10 cellular contexts compared by ENCODE assay signal in genomic region chr11:45580399-45580798, GRCh38.
DNase-seq lines count a peak whose midpoint lies in the region; ATAC-seq and TF ChIP-seq lines count a peak whose summit lies in the region.
"Had no signal": no experiment of that assay in that cellular context is flagged by ENCODE, and none has a peak within 500 bp of the region (broad histone marks: within the 10 kb centered on the region; RNA-seq: fewer than 3 reads in every experiment).

No MANE protein-coding gene starts in this region.

- peak; percentile 29 for DNase-seq in ELR (ENCODE audit: low read depth)
- DNase-seq in LoVo (ENCODE audit: low spot score): peak; percentile 12
- DNase-seq in T47D (ENCODE audit: low read depth in 1 of 2, low spot score in 1 of 2): peak; percentile 74 to 78
- DNase-seq in lung microvascular endothelial cell (ENCODE audit: low read depth in 2 of 2): peak; percentile 56 to 64
- no peak for DNase-seq in stimulated activated effector memory CD8-positive, alpha-beta T cell treated with anti-CD3 and anti-CD28 coated beads, Interleukin-12 subunit alpha, Interleukin-12 subunit beta, amount 100 ng/mL, for 72 hours (ENCODE audit: low spot score in 2 of 2)
- no peak for DNase-seq in GM13977 (ENCODE audit: low spot score)
- DNase-seq in NCI-H345 treated with DMSO at 0.1 percent for 48 hours (lab: John Stamatoyannopoulos, UW; ENCODE audit: unreplicated experiment): no peak
- DNase-seq: activated T-cell treated with anti-CD3 and anti-CD28 coated beads, Interleukin-2, amount 50 U/mL, for 72 hours; NCI-H1694 had no signal

- H3K36me3 Mint-ChIP-seq in stimulated activated effector memory CD8-positive, alpha-beta T cell treated with anti-CD3 and anti-CD28 coated beads, Interleukin-12 subunit alpha, Interleukin-12 subunit beta, amount 100 ng/mL, for 72 hours: no peaks in the 10 kb centered on the region

- in situ Hi-C loops in T47D (cut with HindIII; ENCODE audit: low pct_unique_long_range_greater_than_20kb, low sequenced_read_pairs) (no loop called here), GM13977 (cut with MboI; ENCODE audit: low pct_unique_long_range_greater_than_20kb, low sequenced_read_pairs, unreplicated experiment) (no loop called here)

- ATAC-seq in HG02571 (IDR thresholded peaks at IDR 0.05; ENCODE audit: unreplicated experiment): no peak
- ATAC-seq in stimulated activated effector memory CD8-positive, alpha-beta T cell treated with anti-CD3 and anti-CD28 coated beads, Interleukin-12 subunit alpha, Interleukin-12 subunit beta, amount 100 ng/mL, for 72 hours: no peak
- ATAC-seq: activated T-cell treated with anti-CD3 and anti-CD28 coated beads, Interleukin-2, amount 50 U/mL, for 72 hours had no signal

- H3K27ac Mint-ChIP-seq in stimulated activated effector memory CD8-positive, alpha-beta T cell treated with anti-CD3 and anti-CD28 coated beads, Interleukin-12 subunit alpha, Interleukin-12 subunit beta, amount 100 ng/mL, for 72 hours: no peak overlapping the region
- H3K27ac Mint-ChIP-seq: activated T-cell treated with anti-CD3 and anti-CD28 coated beads, Interleukin-2, amount 50 U/mL, for 72 hours had no signal

- H3K9me3 Mint-ChIP-seq in stimulated activated effector memory CD8-positive, alpha-beta T cell treated with anti-CD3 and anti-CD28 coated beads, Interleukin-12 subunit alpha, Interleukin-12 subunit beta, amount 100 ng/mL, for 72 hours: no peaks in the 10 kb centered on the region
- H3K9me3 Mint-ChIP-seq: activated T-cell treated with anti-CD3 and anti-CD28 coated beads, Interleukin-2, amount 50 U/mL, for 72 hours had no signal

- no peaks in the 10 kb centered on the region for H3K4me1 Mint-ChIP-seq in stimulated activated effector memory CD8-positive, alpha-beta T cell treated with anti-CD3 and anti-CD28 coated beads, Interleukin-12 subunit alpha, Interleukin-12 subunit beta, amount 100 ng/mL, for 72 hours

- TF ChIP-seq CTCF in GM13977 (IDR thresholded peaks at IDR 0.05; ENCODE audit: extremely low read depth, insufficient read depth, missing control alignments): no peak

- H3K4me3 Mint-ChIP-seq in stimulated activated effector memory CD8-positive, alpha-beta T cell treated with anti-CD3 and anti-CD28 coated beads, Interleukin-12 subunit alpha, Interleukin-12 subunit beta, amount 100 ng/mL, for 72 hours: no peak overlapping the region
- H3K4me3 Mint-ChIP-seq: activated T-cell treated with anti-CD3 and anti-CD28 coated beads, Interleukin-2, amount 50 U/mL, for 72 hours had no signal

Comparison
In these comparisons a context has a peak if more than half of its experiments do, and no peak if none do; other contexts are left out.
1. DNase-seq: peak in ELR (single experiment), LoVo (single experiment), T47D (2 of 2) and lung microvascular endothelial cell (2 of 2); none in stimulated activated effector memory CD8-positive, alpha-beta T cell treated with anti-CD3 and anti-CD28 coated beads, Interleukin-12 subunit alpha, Interleukin-12 subunit beta, amount 100 ng/mL, for 72 hours (0 of 2), GM13977 (single experiment) and NCI-H345 treated with DMSO at 0.1 percent for 48 hours (single experiment).